ENCODE assay signal across 8 cellular contexts in genomic region chrX:149940015-149940716, GRCh38. TPM values are rescaled to one million over a fixed set of nuclear protein-coding genes. Genes with fewer than 3 reads are reported as not detected.
DNase-seq lines count a peak whose midpoint lies in the region; ATAC-seq, FAIRE-seq and TF ChIP-seq lines count a peak whose summit lies in the region.

No MANE protein-coding gene starts in this region.

- DNase-seq in GM12892 (ENCODE audit: insufficient read length) (peak; percentile 57), NCI-H1436 (lab: John Stamatoyannopoulos, UW) (peak; percentile 98), T follicular helper cell (ENCODE audit: low read depth) (peak; percentile 86), amniotic epithelial cell (ENCODE audit: low read depth) (peak; percentile 97), heart right ventricle (peak; percentile 91 to 96), posterior cingulate gyrus (peak; percentile 82 to 99 (median 88)), upper lobe of left lung (peak; percentile 92 to 96)

- H3K4me3 ChIP-seq in heart right ventricle (peak overlapping the region; percentile 21 to 85 (median 56)), upper lobe of left lung (peak overlapping the region in 3 of 4 donors; percentile 56 to 85 (median 67))

- peak; percentile 41 for ATAC-seq in HG02840 (IDR thresholded peaks at IDR 0.05; ENCODE audit: low FRiP score, unreplicated experiment)
- ATAC-seq in heart right ventricle: peak; percentile 59 to 85 (median 76)
- ATAC-seq in upper lobe of left lung (ENCODE audit: low FRiP score in 2 of 2): peak; percentile 84 to 90

- intact Hi-C loops in heart right ventricle (cut with DNase I): no loop called here
- intact Hi-C loops in posterior cingulate gyrus (cut with DNase I): no loop called here

- TF ChIP-seq EP300 in upper lobe of left lung (IDR thresholded peaks at IDR 0.05): no peak

- H3K4me1 ChIP-seq in heart right ventricle (peaks cover 0 to 8% (median 4%) of the 10 kb centered on the region in 9 donors), upper lobe of left lung (peaks cover 0 to 7% (median 6%) of the 10 kb centered on the region in 4 donors)

- H3K36me3 ChIP-seq in heart right ventricle (peaks cover 0 to 4% (median 0%) of the 10 kb centered on the region in 9 donors), upper lobe of left lung (no peaks in the 10 kb centered on the region)

- TF ChIP-seq POLR2A in GM12892 (IDR thresholded peaks at IDR 0.05; ENCODE audit: low read depth, low read length): no peak
- TF ChIP-seq POLR2A in upper lobe of left lung (IDR thresholded peaks at IDR 0.05): peak in 1 of 4 donors; percentile 63

- no peaks in the 10 kb centered on the region for H3K27me3 ChIP-seq in heart right ventricle
- H3K27me3 ChIP-seq in upper lobe of left lung: no peaks in the 10 kb centered on the region

- H3K9me3 ChIP-seq in heart right ventricle: no peaks in the 10 kb centered on the region
- no peaks in the 10 kb centered on the region for H3K9me3 ChIP-seq in upper lobe of left lung

- H3K27ac ChIP-seq in heart right ventricle: peak overlapping the region; percentile 86 to 98 (median 90)
- peak overlapping the region; percentile 88 to 98 (median 92) for H3K27ac ChIP-seq in upper lobe of left lung

- 1% methylated on average over 23 to 27 of the region's 27 CpGs for WGBS in heart right ventricle, 2 donors
- 1 to 39% methylated on average over 19 to 27 of the region's 27 CpGs for WGBS in upper lobe of left lung, 2 donors

- FAIRE-seq in GM12892 (lab: Jason Lieb, UNC): peak; percentile 81

- peak in 6 of 9 donors; percentile 12 to 62 (median 54) for TF ChIP-seq CTCF in heart right ventricle (IDR thresholded peaks at IDR 0.05)
- peak in 5 of 6 experiments; percentile 42 to 82 (median 74) for TF ChIP-seq CTCF in upper lobe of left lung (IDR thresholded peaks at IDR 0.05)

RNA-seq across cellular contexts. Expression of gene EOLA2, which starts 1.9 kb away (rescaled TPM):
- polyA plus RNA-seq in GM12892 (2012; ENCODE audit: missing spikeins): 28.3 TPM
- 10 to 100 TPM; 19.0 to 28.2 (median 23.9) TPM for total RNA-seq in heart right ventricle
- 10 to 100 TPM; 16.4 to 39.2 TPM for polyA plus RNA-seq in heart right ventricle
- total RNA-seq in upper lobe of left lung: 10 to 100 TPM; 24.5 to 56.6 (median 33.4) TPM

RNA-seq across cellular contexts. Expression of gene HSFX4, which starts 10.8 kb away (rescaled TPM):
- polyA plus RNA-seq in GM12892 (2012; ENCODE audit: missing spikeins): not detected
- total RNA-seq in heart right ventricle: not detected
- under 1 TPM in 1 of 2 donors, not detected in 1; 0.07 TPM for polyA plus RNA-seq in heart right ventricle
- total RNA-seq in upper lobe of left lung: not detected

RNA-seq across cellular contexts. Expression of gene MAGEA8, which starts 59.2 kb away (rescaled TPM):
- not detected for polyA plus RNA-seq in GM12892 (2012; ENCODE audit: missing spikeins)
- total RNA-seq in heart right ventricle (not detected), upper lobe of left lung (not detected)
- not detected for polyA plus RNA-seq in heart right ventricle

Comparison
In these comparisons a context has a peak if more than half of its experiments do, and no peak if none do; other contexts are left out.
1. Peak in every context shown above with its lines: DNase-seq, ATAC-seq, H3K4me3 ChIP-seq and H3K27ac ChIP-seq.